Comparison of ENCODE assay signal across 15 cellular contexts in genomic region chr10:68090586-68090985, GRCh38. TPM values are rescaled to one million over a fixed set of nuclear protein-coding genes. Genes with fewer than 3 reads are reported as not detected.
DNase-seq lines count a peak whose midpoint lies in the region; ATAC-seq and TF ChIP-seq lines count a peak whose summit lies in the region.
"Had no signal": no experiment of that assay in that cellular context is flagged by ENCODE, and none has a peak within 500 bp of the region (broad histone marks: within the 10 kb centered on the region; RNA-seq: fewer than 3 reads in every experiment).

No MANE protein-coding gene starts in this region.

- TF ChIP-seq CTCF in PC-3 (conservative IDR thresholded peaks at IDR 0.05; ENCODE audit: low read depth, low read length) (no peak), left lung (IDR thresholded peaks at IDR 0.05) (no peak)

- POLR2A ChIA-PET in PC-3 (lab: Charles Lee; ENCODE audit: unreplicated experiment), result interaction anchor here (0.5 to 0.9 kb wide), 3 partner anchors 46 to 145 kb away, joined by 5 read pairs; no protein-coding TSS in a partner anchor

- peaks cover 2% of the 10 kb centered on the region for H3K79me2 ChIP-seq in ACC112 (ENCODE audit: control insufficient read depth, insufficient read depth, low read length, unreplicated experiment)
- H3K79me2 ChIP-seq in PC-3 (ENCODE audit: low read length), result peaks cover 76% of the 10 kb centered on the region

- intact Hi-C loops in PC-3 (cut with micrococcal nuclease) (no loop called here), left colon (cut with DNase I, micrococcal nuclease) (no loop called here), left lung (cut with DNase I) (no loop called here)

- CTCF ChIA-PET in PC-3 (lab: Charles Lee), result interaction anchor here (0.8 kb wide), 1 partner anchor 122 kb away, joined by 3 read pairs; no protein-coding TSS in a partner anchor

- H3F3A ChIP-seq in PC-3 (ENCODE audit: low read length, unreplicated experiment), result peaks cover 27% of the 10 kb centered on the region

- BruUV-seq in PC-3 (replicated peaks; lab: Mats Ljungman, UMichigan), result no TSS peak

- ATAC-seq in PC-3 (no peak), left colon (peak; percentile 68), left lung (no peak)
- ATAC-seq: HCT116 had no signal

- H4K20me1 ChIP-seq in PC-3 (ENCODE audit: low read length), result no peaks in the 10 kb centered on the region

- H2AFZ ChIP-seq in ACC112 (ENCODE audit: low read length, unreplicated experiment), result no peak overlapping the region
- no peak overlapping the region for H2AFZ ChIP-seq in PC-3 (ENCODE audit: low read length)
- H2AFZ ChIP-seq: GM23248 had no signal

- H3K36me3 ChIP-seq in ACC112 (ENCODE audit: insufficient read depth, low read length) (no peaks in the 10 kb centered on the region), PC-3 (ENCODE audit: low read depth, low read length) (0 out of 2 replicates have a peak, but pooled peaks cover 5% of the 10 kb centered on the region), skeletal muscle tissue (ENCODE audit: control insufficient read depth in 3 of 3, insufficient read depth in 3 of 3, low read length in 3 of 3) (no peaks in the 10 kb centered on the region), left lung (no peaks in the 10 kb centered on the region)
- H3K36me3 ChIP-seq: BE2C had no signal

- H3K9ac ChIP-seq in PC-3 (ENCODE audit: low read length), result peak overlapping the region; percentile 23
- no peak overlapping the region for H3K9ac ChIP-seq in skeletal muscle tissue (ENCODE audit: low read depth in 1 of 3, low read length in 3 of 3)
- H3K9ac ChIP-seq: GM23248 had no signal

- H3K27ac ChIP-seq in ACC112 (ENCODE audit: low read depth, low read length) (peak overlapping the region; percentile 30), PC-3 (ENCODE audit: low read length) (peak overlapping the region; percentile 91), skeletal muscle tissue (ENCODE audit: low read depth, low read length) (peak overlapping the region; percentile 93), left lung (no peak overlapping the region)
- H3K27ac ChIP-seq: C4-2B, GM23248, HL-60 had no signal

- H3K4me1 ChIP-seq in ACC112 (ENCODE audit: control insufficient read depth, insufficient read depth, low read length, unreplicated experiment), result peaks cover 52% of the 10 kb centered on the region
- peaks cover 95% of the 10 kb centered on the region for H3K4me1 ChIP-seq in PC-3 (ENCODE audit: insufficient read depth, low read length)
- peaks cover 6 to 14% (median 9%) of the 10 kb centered on the region in 3 donors for H3K4me1 ChIP-seq in skeletal muscle tissue (ENCODE audit: control insufficient read depth in 3 of 3, insufficient read depth in 3 of 3, low read length in 3 of 3)
- H3K4me1 ChIP-seq in left lung, result no peaks in the 10 kb centered on the region
- H3K4me1 ChIP-seq: BE2C had no signal

- peak overlapping the region; percentile 85 for H3K4me2 ChIP-seq in PC-3 (ENCODE audit: low read length)

- H3K27me3 ChIP-seq in ACC112 (ENCODE audit: insufficient read depth, low read length) (no peaks in the 10 kb centered on the region), PC-3 (ENCODE audit: low read length) (no peaks in the 10 kb centered on the region), skeletal muscle tissue (ENCODE audit: control insufficient read depth in 3 of 3, insufficient read depth in 3 of 3, low read length in 3 of 3) (no peaks in the 10 kb centered on the region), left lung (no peaks in the 10 kb centered on the region)
- H3K27me3 ChIP-seq: BE2C had no signal

- H3K4me3 ChIP-seq in ACC112 (ENCODE audit: low read depth, low read length) (no peak overlapping the region), PC-3 (ENCODE audit: low read length) (peak overlapping the region; percentile 66), skeletal muscle tissue (ENCODE audit: low read length in 3 of 3) (no peak overlapping the region), left lung (no peak overlapping the region)
- H3K4me3 ChIP-seq: GM23248 had no signal

- no peaks in the 10 kb centered on the region for H3K9me2 ChIP-seq in PC-3 (replicated peaks; ENCODE audit: low read length)

- DNase-seq in PC-3 (no peak), left colon (no peak), foreskin melanocyte (no peak), superior temporal gyrus (ENCODE audit: extremely low spot score) (no peak), left lung (no peak)
- DNase-seq: BE2C; CD4-positive, alpha-beta memory T cell; DMS79 treated with DMSO at 0.1 percent for 48 hours; EL; GM23248 had no signal

- H3K9me3 ChIP-seq in PC-3 (ENCODE audit: low read length) (no peaks in the 10 kb centered on the region), skeletal muscle tissue (ENCODE audit: control insufficient read depth in 3 of 3, low read length in 3 of 3) (no peaks in the 10 kb centered on the region), left lung (no peaks in the 10 kb centered on the region)
- H3K9me3 ChIP-seq: BE2C had no signal

RNA-seq across cellular contexts. Expression of gene HERC4, which starts 15.5 kb away (rescaled TPM):
- total RNA-seq in PC-3 (2014; rRNA removed) (57.4 and 74.4 TPM in 2 replicates), left colon (10 to 100 TPM; 51.0 to 63.9 TPM), skeletal muscle tissue (64.7 TPM), left lung (10 to 100 TPM; 60.9 to 65.7 TPM)

RNA-seq across cellular contexts. Expression of gene MYPN, which starts 18.7 kb away (rescaled TPM):
- 6.0 and 7.1 TPM in 2 replicates for total RNA-seq in PC-3 (2014; rRNA removed)
- 1 to 10 TPM in 1 of 2 donors, under 1 TPM in 1; 0.12 to 2.1 TPM for total RNA-seq in left colon
- 57.4 TPM for total RNA-seq in skeletal muscle tissue
- under 1 TPM in 1 of 2 donors, not detected in 1; 0.13 TPM for total RNA-seq in left lung
- total RNA-seq: CD4-positive, alpha-beta memory T cell had no signal

Comparison
In these comparisons a context has a peak if more than half of its experiments do, and no peak if none do; other contexts are left out.
1. H3K27ac ChIP-seq: peak in ACC112 (single experiment), PC-3 (single experiment) and skeletal muscle tissue (single experiment); none in left lung (0 of 2).